ENCODE assay signal across 36 cellular contexts in the genomic region with DNA sequence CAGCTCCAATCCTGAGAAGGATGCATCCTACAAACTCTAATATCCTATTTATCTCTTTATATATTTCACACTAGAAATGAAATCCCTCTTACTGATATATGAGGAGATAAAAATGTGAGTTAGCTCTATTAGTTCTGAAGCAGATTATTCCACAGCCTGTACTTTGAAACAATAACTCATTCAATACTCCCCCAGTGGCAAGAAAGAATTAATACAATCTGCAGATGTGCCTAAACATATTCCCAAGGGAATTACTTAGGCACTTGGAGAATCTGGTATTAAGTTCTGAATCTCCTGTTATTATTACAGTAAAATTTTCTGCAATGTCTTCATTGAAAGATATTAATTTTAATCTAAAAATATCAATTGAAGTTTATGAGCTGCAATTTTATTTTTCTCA. TPM values are rescaled to one million over a fixed set of nuclear protein-coding genes. Genes with fewer than 3 reads are reported as not detected.
A peak's percentile ranks its signal among the peaks of the same experiment; 100 is the strongest.
DNase-seq lines count a peak whose midpoint lies in the region; ATAC-seq and TF ChIP-seq lines count a peak whose summit lies in the region.
"Had no signal": no experiment of that assay in that cellular context is flagged by ENCODE, and none has a peak within 500 bp of the region (broad histone marks: within the 10 kb centered on the region; RNA-seq: fewer than 3 reads in every experiment).

No MANE protein-coding gene starts in this region.

- no peaks in the 10 kb centered on the region for H3K4me1 ChIP-seq in foreskin keratinocyte
- H3K4me1 ChIP-seq: breast epithelium, colonic mucosa, SJSA1, upper lobe of left lung had no signal

- no peak overlapping the region for H3K27ac ChIP-seq in foreskin keratinocyte
- H3K27ac ChIP-seq: breast epithelium, colonic mucosa, gastroesophageal sphincter, ovary, SJSA1, upper lobe of left lung had no signal

- ATAC-seq in foreskin keratinocyte (no peak), GM18517 (IDR thresholded peaks at IDR 0.05; ENCODE audit: unreplicated experiment) (no peak)
- ATAC-seq: activated naive CD4-positive, alpha-beta T cell treated with anti-CD3 and anti-CD28 coated beads, Interleukin-2, amount 50 U/mL, for 72 hours; gastroesophageal sphincter; GM23338; Panc1; stimulated activated naive B cell treated with anti-CD40 and anti-IgM and Interleukin-4, amounts not matched to agents 10 μg/mL and 1 μg/mL and 100 μg/mL, for 72 hours; T-cell; WTC11 had no signal

- peaks cover 2% of the 10 kb centered on the region for H3K27me3 Mint-ChIP-seq in chondrocyte (ENCODE audit: low read depth)
- H3K27me3 Mint-ChIP-seq: activated CD4-positive, alpha-beta T cell treated with anti-CD3 and anti-CD28 coated beads, Interleukin-2, amount 10 ng/mL, durations not matched to agents 24 days and 14 days; stimulated activated naive B cell treated with anti-CD40 and anti-IgM and Interleukin-4, amounts not matched to agents 10 μg/mL and 1 μg/mL and 100 μg/mL, for 72 hours; T-cell had no signal

- H3K9me3 Mint-ChIP-seq in chondrocyte (ENCODE audit: low read depth): no peaks in the 10 kb centered on the region
- H3K9me3 Mint-ChIP-seq: activated CD4-positive, alpha-beta T cell treated with anti-CD3 and anti-CD28 coated beads, Interleukin-2, amount 10 ng/mL, durations not matched to agents 24 days and 14 days; GM23338; memory B cell; stimulated activated naive B cell treated with anti-CD40 and anti-IgM and Interleukin-4, amounts not matched to agents 10 μg/mL and 1 μg/mL and 100 μg/mL, for 72 hours; T-cell; WTC11 had no signal

- no peaks in the 10 kb centered on the region for H3K36me3 Mint-ChIP-seq in chondrocyte (ENCODE audit: low read depth)
- H3K36me3 Mint-ChIP-seq: activated naive CD4-positive, alpha-beta T cell treated with anti-CD3 and anti-CD28 coated beads, Interleukin-2, amount 50 U/mL, for 72 hours; memory B cell; stimulated activated naive B cell treated with anti-CD40 and anti-IgM and Interleukin-4, amounts not matched to agents 10 μg/mL and 1 μg/mL and 100 μg/mL, for 72 hours; T-cell; WTC11 had no signal

- H3K4me3 Mint-ChIP-seq in chondrocyte (ENCODE audit: unreplicated experiment): no peak overlapping the region
- H3K4me3 Mint-ChIP-seq: activated CD4-positive, alpha-beta T cell treated with anti-CD3 and anti-CD28 coated beads, Interleukin-2, amount 10 ng/mL, durations not matched to agents 24 days and 14 days; GM23338; memory B cell; stimulated activated naive B cell treated with anti-CD40 and anti-IgM and Interleukin-4, amounts not matched to agents 10 μg/mL and 1 μg/mL and 100 μg/mL, for 72 hours; T-cell; WTC11 had no signal

- H3K27ac Mint-ChIP-seq in chondrocyte (ENCODE audit: unreplicated experiment): no peak overlapping the region
- H3K27ac Mint-ChIP-seq: activated CD4-positive, alpha-beta T cell treated with anti-CD3 and anti-CD28 coated beads, Interleukin-2, amount 10 ng/mL, durations not matched to agents 24 days and 14 days; activated naive CD4-positive, alpha-beta T cell treated with anti-CD3 and anti-CD28 coated beads, Interleukin-2, amount 50 U/mL, for 72 hours; GM23338; memory B cell; stimulated activated naive B cell treated with anti-CD40 and anti-IgM and Interleukin-4, amounts not matched to agents 10 μg/mL and 1 μg/mL and 100 μg/mL, for 72 hours; T-cell; WTC11 had no signal

- no peaks in the 10 kb centered on the region for H3K27me3 ChIP-seq in foreskin keratinocyte
- H3K27me3 ChIP-seq: breast epithelium, colonic mucosa, gastroesophageal sphincter, ovary, SJSA1, upper lobe of left lung had no signal

- DNase-seq in GM03348 (ENCODE audit: low spot score) (peak; percentile 20), NAMALWA (ENCODE audit: low spot score) (peak; percentile 15), chondrocyte (ENCODE audit: low spot score) (no peak), foreskin keratinocyte (no peak), SIG-M5 treated with dmso at 0.1 percent for 504 hours (lab: John Stamatoyannopoulos, UW; ENCODE audit: unreplicated experiment) (no peak), AG08395 (ENCODE audit: low spot score) (no peak)
- DNase-seq: activated CD4-positive, alpha-beta T cell treated with anti-CD3 and anti-CD28 coated beads, Interleukin-2, amount 10 ng/mL, durations not matched to agents 24 days and 14 days; activated CD8-positive, alpha-beta memory T cell treated with anti-CD3 and anti-CD28 coated beads for 24 hours; activated T-cell treated with anti-CD3 and anti-CD28 coated beads for 4 hours; anterior cingulate cortex; C1 segment of cervical spinal cord; colonic mucosa; DMS79 treated with DMSO at 0.1 percent for 48 hours; effector CD4-positive, alpha-beta T cell; GDM1; Kasumi-1; MV-4-11; NCI-H146; ovary; retina; small intestine; stimulated activated naive B cell treated with anti-CD40 and anti-IgM and Interleukin-4, amounts not matched to agents 10 μg/mL and 1 μg/mL and 100 μg/mL, for 72 hours; substantia nigra; T-cell; upper lobe of left lung had no signal

- no peaks in the 10 kb centered on the region for H3K4me1 Mint-ChIP-seq in chondrocyte (ENCODE audit: low read depth)
- H3K4me1 Mint-ChIP-seq: activated CD4-positive, alpha-beta T cell treated with anti-CD3 and anti-CD28 coated beads, Interleukin-2, amount 10 ng/mL, durations not matched to agents 24 days and 14 days; memory B cell; stimulated activated naive B cell treated with anti-CD40 and anti-IgM and Interleukin-4, amounts not matched to agents 10 μg/mL and 1 μg/mL and 100 μg/mL, for 72 hours; T-cell; WTC11 had no signal

- TF ChIP-seq CTCF in chondrocyte (IDR thresholded peaks at IDR 0.05): peak; percentile 17
- TF ChIP-seq CTCF in foreskin keratinocyte (conservative IDR thresholded peaks at IDR 0.05): peak; percentile 10

RNA-seq across cellular contexts. Expression of gene DDI1, which starts 59.4 kb away (rescaled TPM):
- total RNA-seq in chondrocyte (not detected in 3 replicates), foreskin keratinocyte (not detected in 2 replicates)
- polyA plus RNA-seq in foreskin keratinocyte: not detected in 2 replicates
- total RNA-seq: activated CD4-positive, alpha-beta T cell treated with anti-CD3 and anti-CD28 coated beads, Interleukin-2, amount 10 ng/mL, durations not matched to agents 24 days and 14 days; activated naive CD4-positive, alpha-beta T cell treated with anti-CD3 and anti-CD28 coated beads, Interleukin-2, amount 50 U/mL, for 72 hours; breast epithelium; colonic mucosa; GM23338; NCI-H460; ovary; SJSA1; T-cell; upper lobe of left lung; WTC11 had no signal
- polyA plus RNA-seq: neural cell, ovary, small intestine had no signal

Comparison
In these comparisons a context has a peak if more than half of its experiments do, and no peak if none do; other contexts are left out.
1. DNase-seq: peak in GM03348 (single experiment) and NAMALWA (single experiment); none in chondrocyte (single experiment), foreskin keratinocyte (0 of 2), SIG-M5 treated with dmso at 0.1 percent for 504 hours (single experiment) and AG08395 (single experiment).